In the genomic region with DNA sequence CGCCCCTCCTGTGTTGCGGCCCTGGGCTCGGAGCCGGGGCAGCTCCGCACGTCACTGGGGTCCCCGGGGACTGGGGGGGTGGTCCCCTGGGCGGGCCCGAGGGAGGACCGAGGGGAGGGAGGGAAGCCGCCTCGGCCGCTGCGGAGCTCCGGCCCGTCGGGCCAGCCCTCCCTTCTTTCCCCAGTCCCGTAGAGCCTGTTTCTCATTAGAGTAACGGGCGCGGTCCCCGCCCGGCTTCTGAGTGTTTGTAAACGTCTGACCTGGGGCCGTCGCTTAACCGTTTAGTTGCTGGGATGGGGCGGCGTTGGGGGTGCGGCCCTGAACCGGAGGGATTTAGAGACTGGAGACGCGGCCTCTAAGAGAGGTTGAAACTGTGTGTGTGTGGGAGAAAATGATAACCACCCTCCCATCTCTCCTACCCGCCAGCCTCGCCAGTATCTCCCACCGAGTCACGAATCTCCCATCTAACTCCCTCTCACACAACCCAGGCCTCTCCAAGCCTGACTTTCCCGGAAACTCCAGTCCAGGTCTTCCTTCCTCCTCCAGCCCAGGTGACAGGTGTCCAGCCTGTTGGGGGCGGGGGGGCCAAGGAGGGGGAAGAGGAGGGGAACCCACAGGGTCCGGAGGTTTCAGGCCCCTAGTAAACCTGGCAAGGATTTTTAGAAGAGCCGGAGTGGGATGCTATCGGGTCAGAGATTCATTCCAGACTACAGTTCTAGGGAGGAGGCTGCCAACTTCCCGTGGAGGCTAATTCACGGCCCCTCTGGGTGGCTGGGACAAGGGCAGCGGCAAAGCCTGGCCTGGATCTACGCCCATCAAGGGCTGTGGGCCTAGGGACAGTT, we compare ENCODE assay signal across 2 cellular contexts.
A peak's percentile ranks its signal among the peaks of the same experiment; 100 is the strongest.
TF ChIP-seq lines count a peak whose summit lies in the region.

No MANE protein-coding gene starts in this region.

TF ChIP-seq in GM12891, 5 proteins besides CTCF, POLR2A, EP300 and RAD21:
- TF ChIP-seq TAF1 (IDR thresholded peaks at IDR 0.05; ENCODE audit: low read depth, low read length): 0 out of 2 replicates have a peak, but pooled peaks have one; percentile 30
- no peak for TF ChIP-seq POU2F2 (IDR thresholded peaks at IDR 0.05; ENCODE audit: low read depth, low read length)
- TF ChIP-seq PAX5 (IDR thresholded peaks at IDR 0.05; ENCODE audit: insufficient read depth, low read length, severe bottlenecking): no peak
- no peak for TF ChIP-seq SPI1 (IDR thresholded peaks at IDR 0.05; ENCODE audit: low read depth, low read length)
- no peak for TF ChIP-seq POLR2AphosphoS5 (IDR thresholded peaks at IDR 0.05; ENCODE audit: low read depth, low read length)

TF ChIP-seq in endothelial cell of umbilical vein, 7 proteins besides CTCF, POLR2A, EP300 and RAD21:
- TF ChIP-seq, protein P1, sequence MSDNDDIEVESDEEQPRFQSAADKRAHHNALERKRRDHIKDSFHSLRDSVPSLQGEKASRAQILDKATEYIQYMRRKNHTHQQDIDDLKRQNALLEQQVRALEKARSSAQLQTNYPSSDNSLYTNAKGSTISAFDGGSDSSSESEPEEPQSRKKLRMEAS (IDR thresholded peaks at IDR 0.05; ENCODE audit: insufficient read depth, insufficient read length): no peak
- TF ChIP-seq FOS (IDR thresholded peaks at IDR 0.05; ENCODE audit: borderline replicate concordance, insufficient read depth, low read length): no peak
- TF ChIP-seq POLR2AphosphoS5 (IDR thresholded peaks at IDR 0.05; ENCODE audit: insufficient read depth, low read depth, low read length): no peak
